28 cellular contexts compared by ENCODE assay signal in genomic region chr14:89675590-89675989, GRCh38.
"Had no signal": no experiment of that assay in that cellular context is flagged by ENCODE, and none has a peak within 500 bp of the region (broad histone marks: within the 10 kb centered on the region; RNA-seq: fewer than 3 reads in every experiment).

No MANE protein-coding gene starts in this region.

- H3K27ac Mint-ChIP-seq: activated T-cell treated with anti-CD3 and anti-CD28 coated beads, Interleukin-2, amount 50 U/mL, for 24 hours; T-helper 1 cell treated with Interleukin-12 subunit alpha and Interleukin-12 subunit beta and Interleukin-4 antibody, amounts not matched to agents 30 μg/mL and 1 μg/mL, for 36 hours had no signal

- H3K4me1 ChIP-seq: adrenal gland, body of pancreas, parathyroid adenoma, psoas muscle, uterus had no signal

- H3K4me3 Mint-ChIP-seq: activated T-cell treated with anti-CD3 and anti-CD28 coated beads, Interleukin-2, amount 50 U/mL, for 24 hours; neural crest cell; T-helper 1 cell treated with Interleukin-12 subunit alpha and Interleukin-12 subunit beta and Interleukin-4 antibody, amounts not matched to agents 30 μg/mL and 1 μg/mL, for 36 hours had no signal

- ATAC-seq: activated CD4-positive, CD25-positive, alpha-beta regulatory T cell treated with anti-CD3 and anti-CD28 coated beads, Interleukin-2, amount 50 U/mL, for 24 hours; body of pancreas; left ventricle myocardium superior; psoas muscle had no signal

- H3K27me3 Mint-ChIP-seq: activated T-cell treated with anti-CD3 and anti-CD28 coated beads, Interleukin-2, amount 50 U/mL, for 24 hours had no signal

- H3K9me3 Mint-ChIP-seq: activated T-cell treated with anti-CD3 and anti-CD28 coated beads, Interleukin-2, amount 50 U/mL, for 24 hours; T-helper 1 cell treated with Interleukin-12 subunit alpha and Interleukin-12 subunit beta and Interleukin-4 antibody, amounts not matched to agents 30 μg/mL and 1 μg/mL, for 36 hours had no signal

- H3K4me3 ChIP-seq: adrenal gland, body of pancreas, colonic mucosa, dorsolateral prefrontal cortex, psoas muscle, thoracic aorta, uterus had no signal

- H3K36me3 ChIP-seq: adrenal gland, colonic mucosa, thoracic aorta, uterus, WERI-Rb-1 had no signal

- DNase-seq: activated CD4-positive, alpha-beta T cell treated with anti-CD3 and anti-CD28 coated beads for 48 hours; activated CD4-positive, alpha-beta T cell treated with anti-CD3 and anti-CD28 coated beads, Interleukin-2, amount 50 U/mL, for 48 hours; activated CD8-positive, alpha-beta memory T cell treated with anti-CD3 and anti-CD28 coated beads, Interleukin-2, amount 50 U/mL, for 48 hours; activated gamma-delta T cell; activated naive CD4-positive, alpha-beta T cell treated with anti-CD3 and anti-CD28 coated beads, Interleukin-2, amount 50 U/mL, for 16 hours; activated T-cell treated with anti-CD3 and anti-CD28 coated beads, Interleukin-2, amount 50 U/mL, for 24 hours; adrenal gland; aorta; body of pancreas; colonic mucosa; dorsolateral prefrontal cortex; effector memory CD4-positive, alpha-beta T cell; islet precursor cell; left ventricle myocardium superior; nucleus accumbens; psoas muscle; stimulated activated CD4-positive, alpha-beta T cell treated with anti-CD3 and anti-CD28 coated beads, Interleukin-15, amount 100 ng/mL, for 24 hours; stimulated activated CD4-positive, alpha-beta T cell treated with anti-CD3 and anti-CD28 coated beads, Interleukin-2, amount 100 ng/mL, for 24 hours; stimulated activated naive CD4-positive, alpha-beta T cell treated with Interleukin-2 at 50 U/mL for 16 hours; T-helper 9 cell; trophoblast cell; uterus; WERI-Rb-1 had no signal

- H3K27ac ChIP-seq: adrenal gland, body of pancreas, colonic mucosa, dorsolateral prefrontal cortex, parathyroid adenoma, psoas muscle, thoracic aorta, uterus, WERI-Rb-1 had no signal
